Comparison of ENCODE assay signal across 20 cellular contexts in genomic region chr10:110296966-110297365, GRCh38. TPM values are rescaled to one million over a fixed set of nuclear protein-coding genes. Genes with fewer than 3 reads are reported as not detected.
DNase-seq lines count a peak whose midpoint lies in the region; ATAC-seq and TF ChIP-seq lines count a peak whose summit lies in the region.
"Had no signal": no experiment of that assay in that cellular context is flagged by ENCODE, and none has a peak within 500 bp of the region (broad histone marks: within the 10 kb centered on the region; RNA-seq: fewer than 3 reads in every experiment).

No MANE protein-coding gene starts in this region.

- no peak for TF ChIP-seq POLR2A in gastrocnemius medialis (IDR thresholded peaks at IDR 0.05)

- H3K27ac ChIP-seq in effector memory CD4-positive, alpha-beta T cell (ENCODE audit: insufficient read depth, low read length, poor library complexity, severe bottlenecking) = peak overlapping the region; percentile 4
- peak overlapping the region in 3 of 4 donors; percentile 7 to 67 (median 63) for H3K27ac ChIP-seq in gastrocnemius medialis

- H3K4me3 Mint-ChIP-seq in activated naive CD8-positive, alpha-beta T cell = no peak overlapping the region
- no peak overlapping the region for H3K4me3 Mint-ChIP-seq in activated naive CD8-positive, alpha-beta T cell treated with anti-CD3 and anti-CD28 coated beads for 36 hours
- peak overlapping the region; percentile 12 for H3K4me3 Mint-ChIP-seq in T-helper 17 cell
- H3K4me3 Mint-ChIP-seq: HFFc6 had no signal

- in situ Hi-C loops in gastrocnemius medialis (cut with MboI; ENCODE audit: low sequenced_read_pairs in 4 of 4) = loop anchor here in 1 of 4 donors (25.0 kb wide), 1 partner anchor 410 kb away; no protein-coding TSS in a partner anchor

- no peaks in the 10 kb centered on the region for H3K9me3 ChIP-seq in T-helper 17 cell (ENCODE audit: control insufficient read depth, low read length, poor library complexity, severe bottlenecking)
- no peaks in the 10 kb centered on the region for H3K9me3 ChIP-seq in effector memory CD4-positive, alpha-beta T cell (ENCODE audit: control insufficient read depth, low read length)
- H3K9me3 ChIP-seq in gastrocnemius medialis = no peaks in the 10 kb centered on the region
- H3K9me3 ChIP-seq: MG63 had no signal

- no peaks in the 10 kb centered on the region for H3K9me3 Mint-ChIP-seq in activated naive CD8-positive, alpha-beta T cell (ENCODE audit: low read depth)
- no peaks in the 10 kb centered on the region for H3K9me3 Mint-ChIP-seq in activated naive CD8-positive, alpha-beta T cell treated with anti-CD3 and anti-CD28 coated beads for 36 hours
- H3K9me3 Mint-ChIP-seq: HFFc6 had no signal

- peaks cover 33% of the 10 kb centered on the region for H3K4me1 Mint-ChIP-seq in activated naive CD8-positive, alpha-beta T cell (ENCODE audit: low read depth)
- peaks cover 21% of the 10 kb centered on the region for H3K4me1 Mint-ChIP-seq in activated naive CD8-positive, alpha-beta T cell treated with anti-CD3 and anti-CD28 coated beads for 36 hours
- H3K4me1 Mint-ChIP-seq in T-helper 17 cell = peaks cover 25% of the 10 kb centered on the region

- POLR2A ChIA-PET in GM10248 (lab: Yijun Ruan, JAX) = interaction anchor here (0.6 kb wide), 1 partner anchor 82 kb away, joined by 3 read pairs; no protein-coding TSS in a partner anchor

- H3K27me3 Mint-ChIP-seq in activated naive CD8-positive, alpha-beta T cell = no peaks in the 10 kb centered on the region
- H3K27me3 Mint-ChIP-seq in activated naive CD8-positive, alpha-beta T cell treated with anti-CD3 and anti-CD28 coated beads for 36 hours = no peaks in the 10 kb centered on the region
- no peaks in the 10 kb centered on the region for H3K27me3 Mint-ChIP-seq in T-helper 17 cell

- H3K4me3 ChIP-seq in effector memory CD4-positive, alpha-beta T cell (ENCODE audit: insufficient read depth, low read depth, low read length, poor library complexity, severe bottlenecking) = no peak overlapping the region
- H3K4me3 ChIP-seq in gastrocnemius medialis = no peak overlapping the region
- H3K4me3 ChIP-seq: MG63 had no signal

- CTCF ChIA-PET in GM10248 (lab: Yijun Ruan, JAX) = interaction anchor here (1.5 to 2.3 kb wide), 2 partner anchors 9 to 250 kb away, joined by 4 to 13 read pairs; partner anchors contain the start of gene SMNDC1

- no peak for TF ChIP-seq CTCF in gastrocnemius medialis (IDR thresholded peaks at IDR 0.05 in 4 of 5, conservative IDR thresholded peaks at IDR 0.05 in 1 of 5)
- no peak for TF ChIP-seq CTCF in GM10248 (IDR thresholded peaks at IDR 0.05; ENCODE audit: control extremely low read depth, extremely low read depth, low read depth, missing control alignments)

- peaks cover 4% of the 10 kb centered on the region for H3K4me1 ChIP-seq in effector memory CD4-positive, alpha-beta T cell (ENCODE audit: control insufficient read depth, insufficient read depth, low read length, poor library complexity, severe bottlenecking)
- H3K4me1 ChIP-seq in gastrocnemius medialis = peaks cover 43 to 46% of the 10 kb centered on the region in 2 donors

- H3K27me3 ChIP-seq in effector memory CD4-positive, alpha-beta T cell (replicated peaks; ENCODE audit: control insufficient read depth, insufficient read depth, low read length, poor library complexity, severe bottlenecking) = no peaks in the 10 kb centered on the region
- no peaks in the 10 kb centered on the region for H3K27me3 ChIP-seq in gastrocnemius medialis
- H3K27me3 ChIP-seq: MG63 had no signal

- no peak for ATAC-seq in T-helper 17 cell
- no peak for ATAC-seq in gastrocnemius medialis

- H3K27ac Mint-ChIP-seq in activated naive CD8-positive, alpha-beta T cell = peak overlapping the region; percentile 8
- H3K27ac Mint-ChIP-seq in activated naive CD8-positive, alpha-beta T cell treated with anti-CD3 and anti-CD28 coated beads for 36 hours = no peak overlapping the region
- peak overlapping the region; percentile 75 for H3K27ac Mint-ChIP-seq in T-helper 17 cell
- H3K27ac Mint-ChIP-seq: HFFc6 had no signal

- no peak for DNase-seq in activated naive CD8-positive, alpha-beta T cell treated with anti-CD3 and anti-CD28 coated beads for 36 hours
- DNase-seq in T-helper 17 cell = no peak
- no peak for DNase-seq in effector memory CD4-positive, alpha-beta T cell
- no peak for DNase-seq in gastrocnemius medialis
- no peak for DNase-seq in DMS114 treated with DMSO at 0.1 percent for 48 hours (lab: John Stamatoyannopoulos, UW; ENCODE audit: unreplicated experiment)
- DNase-seq in GM10248 (ENCODE audit: extremely low spot score) = no peak
- DNase-seq: C1 segment of cervical spinal cord, DMS 273 treated with DMSO at 0.1 percent for 48 hours, H7, HFFc6, IMR-90, MG63, NCI-H1048, NCI-H1436, NCI-H1930, NCI-H345, NCI-H524 treated with DMSO at 0.1 percent for 48 hours, RPMI8226, SIG-M5 had no signal

- peaks cover 77% of the 10 kb centered on the region for H3K36me3 ChIP-seq in effector memory CD4-positive, alpha-beta T cell (ENCODE audit: control insufficient read depth, insufficient read depth, low read length)
- H3K36me3 ChIP-seq in gastrocnemius medialis = peaks cover 0 to 68% of the 10 kb centered on the region in 2 donors

- intact Hi-C loops in gastrocnemius medialis (cut with DNase I; ENCODE audit: low total_unique reads) = no loop called here

- peaks cover 16% of the 10 kb centered on the region for H3K36me3 Mint-ChIP-seq in activated naive CD8-positive, alpha-beta T cell
- peaks cover 25% of the 10 kb centered on the region for H3K36me3 Mint-ChIP-seq in activated naive CD8-positive, alpha-beta T cell treated with anti-CD3 and anti-CD28 coated beads for 36 hours
- H3K36me3 Mint-ChIP-seq in T-helper 17 cell (ENCODE audit: low read depth) = peaks cover 11% of the 10 kb centered on the region

RNA-seq across cellular contexts. Expression of gene SMNDC1, which starts 7.8 kb away (rescaled TPM):
- 10 to 100 TPM; 55.1 to 56.9 TPM for total RNA-seq in activated naive CD8-positive, alpha-beta T cell treated with anti-CD3 and anti-CD28 coated beads for 36 hours
- 10 to 100 TPM; 33.7 to 50.4 TPM for total RNA-seq in T-helper 17 cell
- total RNA-seq in gastrocnemius medialis = 10 to 100 TPM in 2 of 4 donors, 1 to 10 TPM in 2; 7.3 to 23.9 (median 10.0) TPM
